ENCODE assay signal across 12 cellular contexts in the genomic region with DNA sequence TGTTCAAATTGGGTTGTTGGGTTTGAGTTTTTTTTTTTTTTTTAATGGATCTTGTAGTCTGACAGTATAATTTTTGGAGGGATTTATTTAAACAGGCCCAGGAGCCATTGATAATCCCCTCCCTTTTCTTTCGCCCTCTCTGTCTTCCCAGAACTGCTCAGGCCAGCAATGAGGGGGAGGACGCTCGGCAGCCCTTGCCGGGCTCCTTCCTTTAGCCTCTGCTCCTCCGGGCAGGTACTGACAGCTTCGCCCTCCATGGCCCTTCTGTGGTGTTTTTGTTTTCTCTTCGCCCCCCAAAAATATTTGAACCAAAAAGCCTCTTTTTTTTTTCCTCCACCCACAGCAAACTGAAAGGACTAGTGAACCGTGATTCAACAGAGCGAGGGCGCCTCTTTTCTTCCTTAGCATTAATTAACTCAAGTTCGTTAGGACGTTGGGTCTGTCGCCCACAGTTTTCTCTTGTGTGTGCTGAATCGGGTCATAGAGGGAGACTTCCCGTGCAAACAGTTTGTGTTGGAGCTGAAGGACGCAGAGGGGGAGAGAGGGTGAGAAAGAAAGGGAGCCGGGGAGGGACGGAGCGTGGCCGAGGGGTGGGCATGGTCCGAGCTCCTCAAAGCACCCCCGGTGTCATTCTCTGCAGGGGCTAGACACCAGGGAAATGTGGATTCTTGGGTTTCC. TPM values are rescaled to one million over a fixed set of nuclear protein-coding genes. Genes with fewer than 3 reads are reported as not detected.
A peak's percentile ranks its signal among the peaks of the same experiment; 100 is the strongest.
DNase-seq lines count a peak whose midpoint lies in the region; FAIRE-seq and TF ChIP-seq lines count a peak whose summit lies in the region.
"Had no signal": no experiment of that assay in that cellular context is flagged by ENCODE, and none has a peak within 500 bp of the region (broad histone marks: within the 10 kb centered on the region; RNA-seq: fewer than 3 reads in every experiment).

No MANE protein-coding gene starts in this region.

- no peak overlapping the region for H4K8ac ChIP-seq in H1 (ENCODE audit: extremely low read depth, insufficient read depth, low read length)

- POLR2A ChIA-PET in H1 (lab: Charles Lee; ENCODE audit: partially characterized antibody): interaction anchor here (1.5 to 2.6 kb wide), 5 partner anchors 11 to 79 kb away, joined by 3 to 14 read pairs (median 4); no protein-coding TSS in a partner anchor

- H3K4me2 ChIP-seq in H1 (ENCODE audit: insufficient read depth in 1 of 2, low read depth in 2 of 2, low read length in 2 of 2): peak overlapping the region; percentile 6 to 50; a peak in 1 of 4 replicates

- H2BK12ac ChIP-seq in H1 (ENCODE audit: low read depth, low read length): no peak overlapping the region

- intact Hi-C loops in transverse colon (cut with DNase I; ENCODE audit: low total_unique reads): loop anchor here (10.0 kb wide), 1 partner anchor 48 kb away; no protein-coding TSS in a partner anchor
- intact Hi-C loops in activated T-helper 1 cell treated with anti-CD3 and anti-CD28 coated beads, Interleukin-12 subunit alpha, Interleukin-12 subunit beta, Interleukin-2, Interleukin-4 antibody, amounts not matched to agents 30 ng/mL and 10 ng/mL and 1 ng/mL, durations not matched to agents 14 hours and 24 hours and 36 hours (cut with micrococcal nuclease): no loop called here

- peaks cover 66% of the 10 kb centered on the region for H3K27me3 Mint-ChIP-seq in activated T-helper 1 cell treated with anti-CD3 and anti-CD28 coated beads, Interleukin-12 subunit alpha, Interleukin-12 subunit beta, Interleukin-2, Interleukin-4 antibody, amounts not matched to agents 30 ng/mL and 10 ng/mL and 1 ng/mL, durations not matched to agents 14 hours and 24 hours and 36 hours (ENCODE audit: insufficient read depth)

- no peak overlapping the region for H2BK5ac ChIP-seq in H1 (ENCODE audit: low read depth, low read length)

- peaks cover 18% of the 10 kb centered on the region for H3K4me1 Mint-ChIP-seq in activated T-helper 1 cell treated with anti-CD3 and anti-CD28 coated beads, Interleukin-12 subunit alpha, Interleukin-12 subunit beta, Interleukin-2, Interleukin-4 antibody, amounts not matched to agents 30 ng/mL and 10 ng/mL and 1 ng/mL, durations not matched to agents 14 hours and 24 hours and 36 hours (ENCODE audit: low read depth)

- no peak overlapping the region for H2BK20ac ChIP-seq in H1 (ENCODE audit: low read length)

- CTCF ChIA-PET in H1 (lab: Charles Lee; ENCODE audit: partially characterized antibody): interaction anchor here (0.6 to 7.7 kb wide), 11 partner anchors 10 to 256 kb away, joined by 3 to 82 read pairs (median 7); no protein-coding TSS in a partner anchor

- H3K9me3 Mint-ChIP-seq in activated T-helper 1 cell treated with anti-CD3 and anti-CD28 coated beads, Interleukin-12 subunit alpha, Interleukin-12 subunit beta, Interleukin-2, Interleukin-4 antibody, amounts not matched to agents 30 ng/mL and 10 ng/mL and 1 ng/mL, durations not matched to agents 14 hours and 24 hours and 36 hours: no peaks in the 10 kb centered on the region
- H3K9me3 Mint-ChIP-seq: neural crest cell had no signal

- FAIRE-seq in H1 (lab: Jason Lieb, UNC): no peak

- H3K9me3 ChIP-seq in MG63: no peaks in the 10 kb centered on the region
- H3K9me3 ChIP-seq in H1 (ENCODE audit: insufficient read depth in 2 of 2, low read depth in 1 of 2, low read length in 1 of 2): peaks cover 0 to 8% of the 10 kb centered on the region in 2 experiments; a peak in 2 of 4 replicates
- no peaks in the 10 kb centered on the region for H3K9me3 ChIP-seq in muscle layer of colon (ENCODE audit: low read length)
- H3K9me3 ChIP-seq in transverse colon: no peaks in the 10 kb centered on the region
- H3K9me3 ChIP-seq in SJCRH30 (replicated peaks): no peaks in the 10 kb centered on the region

- no peak for TF ChIP-seq RAD21 in H1 (IDR thresholded peaks at IDR 0.05 in 1 of 2, conservative IDR thresholded peaks at IDR 0.05 in 1 of 2; ENCODE audit: low read depth in 2 of 2, low read length in 2 of 2)

- peaks cover 0 to 20% of the 10 kb centered on the region in 2 experiments for H4K20me1 ChIP-seq in H1 (replicated peaks in 1 of 2; ENCODE audit: control insufficient read depth in 1 of 2, insufficient read depth in 2 of 2, low read length in 2 of 2)

- in situ Hi-C loops in transverse colon (cut with MboI; ENCODE audit: low pct_ligation_motif_present in 1 of 4, low pct_unique_long_range_greater_than_20kb in 1 of 4, low sequenced_read_pairs in 3 of 4): no loop called here

- no peak overlapping the region for H3K9ac ChIP-seq in H1 (replicated peaks in 1 of 4; ENCODE audit: extremely low read depth in 1 of 4, low read depth in 3 of 4, low read length in 3 of 4)
- peak overlapping the region; percentile 66 for H3K9ac ChIP-seq in muscle layer of colon (ENCODE audit: low read length)

- no peak overlapping the region for H4K5ac ChIP-seq in H1 (ENCODE audit: insufficient read length, low read depth, low read length)

- H3K4me3 ChIP-seq in MG63: peak overlapping the region; percentile 30
- peak overlapping the region in 1 of 4 experiments; percentile 26; a peak in 2 of 8 replicates for H3K4me3 ChIP-seq in H1 (ENCODE audit: extremely low read depth in 1 of 4, insufficient read depth in 2 of 4, low read depth in 3 of 4, low read length in 4 of 4)
- peak overlapping the region; percentile 23 to 64 for H3K4me3 ChIP-seq in muscle layer of colon (ENCODE audit: low read depth in 1 of 2, low read length in 2 of 2)
- H3K4me3 ChIP-seq in transverse colon: peak overlapping the region in 1 of 4 donors; percentile 27
- no peak overlapping the region for H3K4me3 ChIP-seq in SJCRH30

- TF ChIP-seq CTCF in H1 (IDR thresholded peaks at IDR 0.05; ENCODE audit: control extremely low read depth in 1 of 3, insufficient read depth in 1 of 3, low read depth in 1 of 3, low read length in 3 of 3) (no peak), transverse colon (IDR thresholded peaks at IDR 0.05) (no peak)

- H3K4me1 ChIP-seq in H1 (replicated peaks in 1 of 4; ENCODE audit: control insufficient read depth in 3 of 4, insufficient read depth in 4 of 4, low read length in 3 of 4) (peaks cover 14 to 48% (median 29%) of the 10 kb centered on the region in 4 experiments), muscle layer of colon (ENCODE audit: insufficient read depth, low read length) (peaks cover 88% of the 10 kb centered on the region), transverse colon (peaks cover 48 to 100% (median 84%) of the 10 kb centered on the region in 4 donors), SJCRH30 (peaks cover 20% of the 10 kb centered on the region)

- no peaks in the 10 kb centered on the region; the same call in 1 of the 2 replicates for H3K23me2 ChIP-seq in H1 (ENCODE audit: low read depth, low read length)

- H3K79me2 ChIP-seq in H1 (ENCODE audit: control insufficient read depth in 1 of 2, insufficient read depth in 2 of 2, low read length in 2 of 2): no peaks in the 10 kb centered on the region

- no peak overlapping the region for H3K27ac Mint-ChIP-seq in activated T-helper 1 cell treated with anti-CD3 and anti-CD28 coated beads, Interleukin-12 subunit alpha, Interleukin-12 subunit beta, Interleukin-2, Interleukin-4 antibody, amounts not matched to agents 30 ng/mL and 10 ng/mL and 1 ng/mL, durations not matched to agents 14 hours and 24 hours and 36 hours

- 8% methylated on average over 15 of the region's 22 CpGs; no CpG with 5 or more reads in 1 of the 2 experiments for WGBS in H1 (ENCODE audit: extremely low coverage in 1 of 2, insufficient coverage in 1 of 2, insufficient read length in 1 of 2, insufficient replicate concordance in 2 of 2, low coverage in 1 of 2, low lambda C conversion rate in 2 of 2, missing lambda C conversion rate in 1 of 2), 2 experiments
- 65 to 68% methylated on average over 22 of the region's 22 CpGs for WGBS in transverse colon (ENCODE audit: low coverage in 1 of 2), 2 donors

- H3K79me1 ChIP-seq in H1 (ENCODE audit: low read depth, low read length): no peaks in the 10 kb centered on the region

- H2AFZ ChIP-seq in H1 (ENCODE audit: low read length): no peak overlapping the region

- no peak for TF ChIP-seq EP300 in H1 (IDR thresholded peaks at IDR 0.05; ENCODE audit: borderline replicate concordance in 1 of 2, low read depth in 2 of 2, low read length in 2 of 2)
- TF ChIP-seq EP300 in transverse colon (IDR thresholded peaks at IDR 0.05; ENCODE audit: low read depth): no peak

- no peak overlapping the region for H2AK5ac ChIP-seq in H1 (ENCODE audit: low read depth, low read length)

- H3K4me3 Mint-ChIP-seq in activated T-helper 1 cell treated with anti-CD3 and anti-CD28 coated beads, Interleukin-12 subunit alpha, Interleukin-12 subunit beta, Interleukin-2, Interleukin-4 antibody, amounts not matched to agents 30 ng/mL and 10 ng/mL and 1 ng/mL, durations not matched to agents 14 hours and 24 hours and 36 hours: no peak overlapping the region
- H3K4me3 Mint-ChIP-seq: neural crest cell had no signal

- DNase-seq in MG63 (peak; percentile 59), H1 (ENCODE audit: low read depth in 1 of 2, low spot score in 2 of 2) (no peak), transverse colon (no peak), NCI-H2227 treated with DMSO at 0.1 percent for 48 hours (lab: John Stamatoyannopoulos, UW) (no peak), SJCRH30 (no peak), NCI-H2171 treated with DMSO at 0.1 percent for 48 hours (lab: John Stamatoyannopoulos, UW) (no peak)
- no peak for DNase-seq in activated T-helper 1 cell treated with anti-CD3 and anti-CD28 coated beads, Interleukin-12 subunit alpha, Interleukin-12 subunit beta, Interleukin-2, Interleukin-4 antibody, amounts not matched to agents 30 ng/mL and 10 ng/mL and 1 ng/mL, durations not matched to agents 14 hours and 24 hours and 36 hours (ENCODE audit: low spot score)
- DNase-seq: cortex of kidney, Kasumi-1 had no signal

- no peak overlapping the region for H2BK120ac ChIP-seq in H1 (replicated peaks; ENCODE audit: low read depth, low read length)

- no peaks in the 10 kb centered on the region for H3K36me3 Mint-ChIP-seq in activated T-helper 1 cell treated with anti-CD3 and anti-CD28 coated beads, Interleukin-12 subunit alpha, Interleukin-12 subunit beta, Interleukin-2, Interleukin-4 antibody, amounts not matched to agents 30 ng/mL and 10 ng/mL and 1 ng/mL, durations not matched to agents 14 hours and 24 hours and 36 hours (ENCODE audit: low read depth)

- no peak overlapping the region for H3K4ac ChIP-seq in H1 (replicated peaks; ENCODE audit: insufficient read length, low read depth, low read length)

- no peak overlapping the region for H3K18ac ChIP-seq in H1 (ENCODE audit: extremely low read depth, low read length)

- H3K27ac ChIP-seq in H1 (ENCODE audit: low read depth, low read length) (no peak overlapping the region), muscle layer of colon (ENCODE audit: low read depth, low read length) (peak overlapping the region; percentile 96), transverse colon (peak overlapping the region; percentile 87 to 91 (median 90)), SJCRH30 (no peak overlapping the region)

- H4K91ac ChIP-seq in H1 (replicated peaks; ENCODE audit: insufficient read length, low read length): no peak overlapping the region

- H3K36me3 ChIP-seq in MG63 (peaks cover 49% of the 10 kb centered on the region), H1 (ENCODE audit: control insufficient read depth in 2 of 4, insufficient read depth in 4 of 4, low read length in 3 of 4) (peaks cover 0 to 5% (median 0%) of the 10 kb centered on the region in 4 experiments; a peak in 1 of 8 replicates), muscle layer of colon (ENCODE audit: insufficient read depth, low read length) (no peaks in the 10 kb centered on the region), transverse colon (no peaks in the 10 kb centered on the region), SJCRH30 (no peaks in the 10 kb centered on the region)

- no peak overlapping the region for H3K23ac ChIP-seq in H1 (ENCODE audit: insufficient read length)

- H3K27me3 ChIP-seq in MG63: no peaks in the 10 kb centered on the region
- peaks cover 81 to 98% (median 96%) of the 10 kb centered on the region in 4 experiments for H3K27me3 ChIP-seq in H1 (replicated peaks in 1 of 4; ENCODE audit: control insufficient read depth in 3 of 4, extremely low read depth in 1 of 4, insufficient read depth in 3 of 4, low read length in 3 of 4)
- no peaks in the 10 kb centered on the region for H3K27me3 ChIP-seq in muscle layer of colon (ENCODE audit: control insufficient read depth in 1 of 2, insufficient read depth in 2 of 2, low read length in 2 of 2)
- peaks cover 12% of the 10 kb centered on the region for H3K27me3 ChIP-seq in transverse colon
- no peaks in the 10 kb centered on the region for H3K27me3 ChIP-seq in SJCRH30

- H3K14ac ChIP-seq in H1 (ENCODE audit: insufficient read length): no peak overlapping the region

- no peak overlapping the region for H2BK15ac ChIP-seq in H1 (ENCODE audit: low read length)

- TF ChIP-seq POLR2A in H1 (IDR thresholded peaks at IDR 0.05; ENCODE audit: control extremely low read depth in 1 of 2, low read depth in 2 of 2, low read length in 2 of 2) (no peak), transverse colon (IDR thresholded peaks at IDR 0.05) (no peak)

- H3K56ac ChIP-seq in H1 (replicated peaks; ENCODE audit: insufficient read length, low read depth, low read length): no peak overlapping the region

RNA-seq across cellular contexts. Expression of a gene that starts 21.5 kb away (rescaled TPM):
- 53.9 and 78.0 TPM in 2 replicates for total RNA-seq in MG63 (2014; rRNA removed; shearing (Covaris generic); ENCODE audit: low replicate concordance)
- 0.20 and 0.27 TPM in 2 replicates for total RNA-seq in H1 (2021; fragmentation: NEBNext Ultra II Directional; extraction: Animal tissue kit (Norgen Biotek cat#: 25700))
- polyA plus RNA-seq in H1 (2011; rRNA removed): 0.03 and 0.08 TPM in 2 replicates
- polyA plus RNA-seq in H1 (2011; cell fraction: cytosol; rRNA removed): 0.05 TPM
- polyA plus RNA-seq in H1 (2011; cell fraction: nucleus; rRNA removed): 0.14 TPM
- 0.09 to 0.22 TPM (median 0.12 TPM) in 3 of 4 replicates, not detected in the other for polyA plus RNA-seq in H1 (2012, experiment 1 of 2)
- 0.07 TPM for polyA plus RNA-seq in H1 (2012, experiment 2 of 2)
- 0.26 TPM for polyA plus RNA-seq in H1 (2013, experiment 1 of 2)
- 0.18 TPM for polyA plus RNA-seq in H1 (2013, experiment 2 of 2)
- 0.02 and 0.13 TPM in 2 replicates for polyA minus RNA-seq in H1 (2011; rRNA and poly(A)+ RNA removed)
- polyA minus RNA-seq in H1 (2011; cell fraction: cytosol; rRNA and poly(A)+ RNA removed): not detected
- polyA minus RNA-seq in H1 (2011; cell fraction: nucleus; rRNA and poly(A)+ RNA removed): 0.40 TPM
- 10 to 100 TPM; 25.4 to 53.1 (median 29.3) TPM for total RNA-seq in transverse colon
- total RNA-seq in SJCRH30 (2014; rRNA removed; shearing (Covaris generic)): 20.2 and 22.4 TPM in 2 replicates
- 4.5 and 8.0 TPM in 2 replicates for total RNA-seq in activated T-helper 1 cell treated with anti-CD3 and anti-CD28 coated beads, Interleukin-12 subunit alpha, Interleukin-12 subunit beta, Interleukin-2, Interleukin-4 antibody, amounts not matched to agents 30 ng/mL and 10 ng/mL and 1 ng/mL, durations not matched to agents 14 hours and 24 hours and 36 hours

RNA-seq across cellular contexts. Expression of a gene that starts 47.4 kb away (rescaled TPM):
- 0.33 and 1.2 TPM in 2 replicates for total RNA-seq in MG63 (2014; rRNA removed; shearing (Covaris generic); ENCODE audit: low replicate concordance)
- total RNA-seq in H1 (2021; fragmentation: NEBNext Ultra II Directional; extraction: Animal tissue kit (Norgen Biotek cat#: 25700)): 0.17 and 0.25 TPM in 2 replicates
- 0.13 and 0.14 TPM in 2 replicates for polyA plus RNA-seq in H1 (2011; rRNA removed)
- polyA plus RNA-seq in H1 (2011; cell fraction: cytosol; rRNA removed): 0.23 TPM
- 0.29 TPM for polyA plus RNA-seq in H1 (2011; cell fraction: nucleus; rRNA removed)
- 0.25 to 0.41 TPM (median 0.35 TPM) in 4 replicates for polyA plus RNA-seq in H1 (2012, experiment 1 of 2)
- not detected for polyA plus RNA-seq in H1 (2012, experiment 2 of 2)
- 0.20 TPM for polyA plus RNA-seq in H1 (2013, experiment 1 of 2)
- polyA plus RNA-seq in H1 (2013, experiment 2 of 2): 0.18 TPM
- 0.32 TPM in 2 replicates for polyA minus RNA-seq in H1 (2011; rRNA and poly(A)+ RNA removed)
- polyA minus RNA-seq in H1 (2011; cell fraction: cytosol; rRNA and poly(A)+ RNA removed): not detected
- not detected for polyA minus RNA-seq in H1 (2011; cell fraction: nucleus; rRNA and poly(A)+ RNA removed)
- total RNA-seq in transverse colon: under 1 TPM in 2 of 4 donors, not detected in 2; 0.27 to 0.32 TPM
- total RNA-seq in SJCRH30 (2014; rRNA removed; shearing (Covaris generic)): not detected in 2 replicates
- total RNA-seq in activated T-helper 1 cell treated with anti-CD3 and anti-CD28 coated beads, Interleukin-12 subunit alpha, Interleukin-12 subunit beta, Interleukin-2, Interleukin-4 antibody, amounts not matched to agents 30 ng/mL and 10 ng/mL and 1 ng/mL, durations not matched to agents 14 hours and 24 hours and 36 hours: 0.10 TPM in 2 replicates
- total RNA-seq: neural crest cell, RPMI7951 had no signal

RNA-seq across cellular contexts. Expression of a gene that starts 59.7 kb away (rescaled TPM):
- total RNA-seq in MG63 (2014; rRNA removed; shearing (Covaris generic); ENCODE audit: low replicate concordance): 225 and 240 TPM in 2 replicates
- total RNA-seq in H1 (2021; fragmentation: NEBNext Ultra II Directional; extraction: Animal tissue kit (Norgen Biotek cat#: 25700)): 42.2 and 45.5 TPM in 2 replicates
- 42.6 and 58.5 TPM in 2 replicates for polyA plus RNA-seq in H1 (2011; rRNA removed)
- 69.9 TPM for polyA plus RNA-seq in H1 (2011; cell fraction: cytosol; rRNA removed)
- 48.3 TPM for polyA plus RNA-seq in H1 (2011; cell fraction: nucleus; rRNA removed)
- 29.8 to 63.8 TPM (median 59.7 TPM) in 4 replicates for polyA plus RNA-seq in H1 (2012, experiment 1 of 2)
- polyA plus RNA-seq in H1 (2012, experiment 2 of 2): 33.7 TPM
- polyA plus RNA-seq in H1 (2013, experiment 1 of 2): 51.0 TPM
- 51.7 TPM for polyA plus RNA-seq in H1 (2013, experiment 2 of 2)
- 3.9 and 4.2 TPM in 2 replicates for polyA minus RNA-seq in H1 (2011; rRNA and poly(A)+ RNA removed)
- 18.5 TPM for polyA minus RNA-seq in H1 (2011; cell fraction: cytosol; rRNA and poly(A)+ RNA removed)
- 9.9 TPM for polyA minus RNA-seq in H1 (2011; cell fraction: nucleus; rRNA and poly(A)+ RNA removed)
- 10 to 100 TPM; 28.6 to 55.0 (median 33.6) TPM for total RNA-seq in transverse colon
- total RNA-seq in SJCRH30 (2014; rRNA removed; shearing (Covaris generic)): 59.9 and 71.5 TPM in 2 replicates
- 32.1 and 33.2 TPM in 2 replicates for total RNA-seq in activated T-helper 1 cell treated with anti-CD3 and anti-CD28 coated beads, Interleukin-12 subunit alpha, Interleukin-12 subunit beta, Interleukin-2, Interleukin-4 antibody, amounts not matched to agents 30 ng/mL and 10 ng/mL and 1 ng/mL, durations not matched to agents 14 hours and 24 hours and 36 hours

Comparison
In these comparisons a context has a peak if more than half of its experiments do, and no peak if none do; other contexts are left out.
1. H3K27ac ChIP-seq: peak in muscle layer of colon (single experiment) and transverse colon (4 of 4); none in H1 (single experiment) and SJCRH30 (single experiment).